ENCODE assay signal across 11 cellular contexts in the genomic region with DNA sequence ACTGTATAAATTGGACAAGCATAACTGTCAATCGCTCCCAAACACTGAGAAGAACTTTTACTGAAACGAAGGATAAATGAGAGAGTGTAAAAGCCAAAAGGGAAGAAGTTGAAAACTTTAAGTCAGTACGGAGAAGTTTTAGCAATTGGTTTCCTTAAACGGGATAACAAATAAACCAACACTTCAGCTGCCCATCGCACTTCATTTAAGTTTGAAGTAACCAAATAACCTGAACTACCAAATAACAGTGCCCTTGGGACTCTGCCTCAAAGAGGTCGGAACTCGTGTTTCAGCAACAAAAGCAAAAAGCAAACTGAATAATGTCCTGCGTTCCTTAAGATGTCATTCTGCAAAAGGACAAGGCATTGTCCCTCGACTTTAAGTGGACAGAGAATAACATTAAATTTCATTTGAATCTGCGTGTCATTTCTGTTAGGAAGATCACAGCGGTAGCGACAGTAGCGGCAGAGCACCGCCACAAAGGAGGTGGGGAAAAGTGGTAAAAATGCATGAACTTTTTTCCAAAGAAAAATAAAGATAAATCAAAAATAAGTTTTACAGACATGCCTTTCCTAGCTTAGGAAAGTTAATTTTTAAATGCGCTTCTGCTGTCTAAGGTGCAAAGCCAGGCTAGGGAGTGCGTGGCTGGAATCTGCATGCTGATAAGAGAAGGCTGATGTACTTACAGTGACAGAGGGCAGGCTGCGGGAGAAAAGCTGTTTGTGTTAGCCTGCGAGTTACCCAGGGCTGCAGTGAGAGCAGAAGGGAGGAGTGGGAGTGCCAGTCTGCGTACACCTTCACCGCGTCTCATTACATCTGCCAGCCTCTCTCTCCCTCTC.
DNase-seq lines count a peak whose midpoint lies in the region; ATAC-seq and TF ChIP-seq lines count a peak whose summit lies in the region.
"Had no signal": no experiment of that assay in that cellular context is flagged by ENCODE, and none has a peak within 500 bp of the region (broad histone marks: within the 10 kb centered on the region; RNA-seq: fewer than 3 reads in every experiment).

No MANE protein-coding gene starts in this region.

- H3K4me3 Mint-ChIP-seq in stimulated activated effector memory CD8-positive, alpha-beta T cell treated with anti-CD3 and anti-CD28 coated beads, Interleukin-12 subunit alpha, Interleukin-12 subunit beta, amount 100 ng/mL, for 72 hours = no peak overlapping the region

- no peak overlapping the region for H3K27ac Mint-ChIP-seq in stimulated activated effector memory CD8-positive, alpha-beta T cell treated with anti-CD3 and anti-CD28 coated beads, Interleukin-12 subunit alpha, Interleukin-12 subunit beta, amount 100 ng/mL, for 72 hours
- H3K27ac Mint-ChIP-seq: activated naive CD4-positive, alpha-beta T cell treated with anti-CD3 and anti-CD28 coated beads, Interleukin-2, amount 50 U/mL, for 24 hours had no signal

- no peaks in the 10 kb centered on the region for H3K9me3 ChIP-seq in heart right ventricle
- H3K9me3 ChIP-seq in thyroid gland = no peaks in the 10 kb centered on the region
- H3K9me3 ChIP-seq: neutrophil had no signal

- H3K27me3 ChIP-seq in heart right ventricle (peaks cover 0 to 100% (median 11%) of the 10 kb centered on the region in 7 donors), thyroid gland (no peaks in the 10 kb centered on the region)

- H3K36me3 ChIP-seq in heart right ventricle = no peaks in the 10 kb centered on the region
- H3K36me3 ChIP-seq in thyroid gland = no peaks in the 10 kb centered on the region
- H3K36me3 ChIP-seq: neutrophil had no signal

- ATAC-seq in heart right ventricle = no peak
- ATAC-seq in left ventricle myocardium superior = no peak
- no peak for ATAC-seq in stimulated activated effector memory CD8-positive, alpha-beta T cell treated with anti-CD3 and anti-CD28 coated beads, Interleukin-12 subunit alpha, Interleukin-12 subunit beta, amount 100 ng/mL, for 72 hours

- no peak for DNase-seq in heart right ventricle
- no peak for DNase-seq in left ventricle myocardium superior
- DNase-seq in NCI-H345 treated with DMSO at 0.1 percent for 48 hours (lab: John Stamatoyannopoulos, UW; ENCODE audit: unreplicated experiment) = peak; percentile 84
- DNase-seq in erythroblast (lab: John Stamatoyannopoulos, UW) = peak; percentile 13 to 32
- peak; percentile 10 for DNase-seq in superior temporal gyrus (ENCODE audit: extremely low spot score)
- no peak for DNase-seq in AG08395 (ENCODE audit: low spot score)
- no peak for DNase-seq in thyroid gland
- DNase-seq in stimulated activated effector memory CD8-positive, alpha-beta T cell treated with anti-CD3 and anti-CD28 coated beads, Interleukin-12 subunit alpha, Interleukin-12 subunit beta, amount 100 ng/mL, for 72 hours (ENCODE audit: low spot score in 2 of 2) = no peak
- DNase-seq: activated CD4-positive, alpha-beta T cell treated with anti-CD3 and anti-CD28 coated beads, Interleukin-2, amount 50 U/mL, for 48 hours had no signal

- H3K9me3 Mint-ChIP-seq in stimulated activated effector memory CD8-positive, alpha-beta T cell treated with anti-CD3 and anti-CD28 coated beads, Interleukin-12 subunit alpha, Interleukin-12 subunit beta, amount 100 ng/mL, for 72 hours = no peaks in the 10 kb centered on the region
- H3K9me3 Mint-ChIP-seq: activated naive CD4-positive, alpha-beta T cell treated with anti-CD3 and anti-CD28 coated beads, Interleukin-2, amount 50 U/mL, for 24 hours had no signal

- H3K4me1 Mint-ChIP-seq in stimulated activated effector memory CD8-positive, alpha-beta T cell treated with anti-CD3 and anti-CD28 coated beads, Interleukin-12 subunit alpha, Interleukin-12 subunit beta, amount 100 ng/mL, for 72 hours = peaks cover 26% of the 10 kb centered on the region

- no peak for TF ChIP-seq POLR2A in erythroblast (IDR thresholded peaks at IDR 0.05; ENCODE audit: low read length)
- no peak for TF ChIP-seq POLR2A in thyroid gland (IDR thresholded peaks at IDR 0.05)

- TF ChIP-seq CTCF in heart right ventricle (IDR thresholded peaks at IDR 0.05) = no peak
- no peak for TF ChIP-seq CTCF in thyroid gland (IDR thresholded peaks at IDR 0.05)

- H3K4me1 ChIP-seq in heart right ventricle (peaks cover 0 to 38% (median 10%) of the 10 kb centered on the region in 9 donors), thyroid gland (peaks cover 6 to 17% of the 10 kb centered on the region in 2 donors)

- WGBS in heart right ventricle, 2 donors = 38 to 41% methylated on average over 21 of the region's 21 CpGs
- 18 to 19% methylated on average over 21 of the region's 21 CpGs for WGBS in thyroid gland, 2 donors

- H3K27ac ChIP-seq in heart right ventricle = peak overlapping the region in 1 of 10 donors; percentile 81
- no peak overlapping the region for H3K27ac ChIP-seq in thyroid gland
- H3K27ac ChIP-seq: neutrophil had no signal

- H3K4me3 ChIP-seq in heart right ventricle (peak overlapping the region in 7 of 10 donors; percentile 52 to 68 (median 58)), thyroid gland (replicated peaks in 1 of 3) (no peak overlapping the region)

- intact Hi-C loops in heart right ventricle (cut with DNase I) = loop anchor here (2.0 to 10.0 kb wide), 14 partner anchors 419 to 1511 kb away; no protein-coding TSS in a partner anchor
- intact Hi-C loops in left ventricle myocardium superior (cut with micrococcal nuclease) = no loop called here
- intact Hi-C loops in thyroid gland (cut with DNase I) = loop anchor here (5.0 kb wide), 3 partner anchors 669 to 1284 kb away; no protein-coding TSS in a partner anchor

- no peaks in the 10 kb centered on the region for H3K36me3 Mint-ChIP-seq in stimulated activated effector memory CD8-positive, alpha-beta T cell treated with anti-CD3 and anti-CD28 coated beads, Interleukin-12 subunit alpha, Interleukin-12 subunit beta, amount 100 ng/mL, for 72 hours
- H3K36me3 Mint-ChIP-seq: activated naive CD4-positive, alpha-beta T cell treated with anti-CD3 and anti-CD28 coated beads, Interleukin-2, amount 50 U/mL, for 24 hours had no signal

Comparison
In these comparisons a context has a peak if more than half of its experiments do, and no peak if none do; other contexts are left out.
1. DNase-seq: peak in NCI-H345 treated with DMSO at 0.1 percent for 48 hours (single experiment), erythroblast (2 of 2) and superior temporal gyrus (single experiment); none in heart right ventricle (0 of 2), left ventricle myocardium superior (single experiment), AG08395 (single experiment), thyroid gland (0 of 2) and stimulated activated effector memory CD8-positive, alpha-beta T cell treated with anti-CD3 and anti-CD28 coated beads, Interleukin-12 subunit alpha, Interleukin-12 subunit beta, amount 100 ng/mL, for 72 hours (0 of 2).
2. H3K4me3 ChIP-seq: peak in heart right ventricle (7 of 10); none in thyroid gland (0 of 3).